Comparison of ENCODE assay signal across 8 cellular contexts in genomic region chr6:144151010-144151727, GRCh38. TPM values are rescaled to one million over a fixed set of nuclear protein-coding genes. Genes with fewer than 3 reads are reported as not detected.
DNase-seq lines count a peak whose midpoint lies in the region; ATAC-seq and TF ChIP-seq lines count a peak whose summit lies in the region.

No MANE protein-coding gene starts in this region.

- peaks cover 6% of the 10 kb centered on the region for H3K36me3 Mint-ChIP-seq in Calu3 (ENCODE audit: insufficient read depth, unreplicated experiment)
- H3K36me3 Mint-ChIP-seq in naive B cell, result no peaks in the 10 kb centered on the region
- H3K36me3 Mint-ChIP-seq in stimulated activated naive CD8-positive, alpha-beta T cell treated with anti-CD3 and anti-CD28 coated beads, Interleukin-15, Interleukin-2, amounts not matched to agents 100 ng/mL and 50 ng/mL, for 24 hours (ENCODE audit: low read depth), result peaks cover 45% of the 10 kb centered on the region

- DNase-seq in Calu3 (no peak), naive B cell (peak; percentile 28), DMS114 treated with DMSO at 0.1 percent for 48 hours (lab: John Stamatoyannopoulos, UW; ENCODE audit: unreplicated experiment) (no peak)
- DNase-seq in activated CD4-positive, alpha-beta T cell treated with anti-CD3 and anti-CD28 coated beads for 48 hours, result peak; percentile 64
- peak; percentile 31 to 48 (median 39) for DNase-seq in effector memory CD4-positive, alpha-beta T cell

- H3K4me3 Mint-ChIP-seq in Calu3 (ENCODE audit: low read depth, unreplicated experiment), result peak overlapping the region; percentile 90
- peak overlapping the region; percentile 86 to 99 (median 96) for H3K4me3 Mint-ChIP-seq in naive B cell
- peak overlapping the region; percentile 93 for H3K4me3 Mint-ChIP-seq in stimulated activated naive CD8-positive, alpha-beta T cell treated with anti-CD3 and anti-CD28 coated beads, Interleukin-15, Interleukin-2, amounts not matched to agents 100 ng/mL and 50 ng/mL, for 24 hours

- no peaks in the 10 kb centered on the region for H4K20me1 ChIP-seq in KMS-11 (ENCODE audit: insufficient read depth)

- H3K36me3 ChIP-seq in KMS-11 (ENCODE audit: insufficient read depth), result no peaks in the 10 kb centered on the region
- H3K36me3 ChIP-seq in effector memory CD4-positive, alpha-beta T cell (ENCODE audit: control insufficient read depth, insufficient read depth, low read length), result no peaks in the 10 kb centered on the region

- ATAC-seq in GM21529 (IDR thresholded peaks at IDR 0.05; ENCODE audit: unreplicated experiment), result peak; percentile 50
- peak; percentile 36 to 40 for ATAC-seq in naive B cell (ENCODE audit: low read depth in 2 of 2)

- BruUV-seq in Calu3 (replicated peaks; lab: Mats Ljungman, UMichigan), result no TSS peak

- H3K9me3 Mint-ChIP-seq in Calu3 (ENCODE audit: low read depth, unreplicated experiment) (no peaks in the 10 kb centered on the region), naive B cell (no peaks in the 10 kb centered on the region)
- no peaks in the 10 kb centered on the region for H3K9me3 Mint-ChIP-seq in stimulated activated naive CD8-positive, alpha-beta T cell treated with anti-CD3 and anti-CD28 coated beads, Interleukin-15, Interleukin-2, amounts not matched to agents 100 ng/mL and 50 ng/mL, for 24 hours

- peaks cover 19% of the 10 kb centered on the region for H3K79me2 ChIP-seq in KMS-11 (ENCODE audit: insufficient read depth, low read depth)

- H3K4me1 Mint-ChIP-seq in Calu3 (ENCODE audit: low read depth, unreplicated experiment), result peaks cover 7% of the 10 kb centered on the region
- peaks cover 15 to 31% (median 20%) of the 10 kb centered on the region in 3 donors for H3K4me1 Mint-ChIP-seq in naive B cell
- H3K4me1 Mint-ChIP-seq in stimulated activated naive CD8-positive, alpha-beta T cell treated with anti-CD3 and anti-CD28 coated beads, Interleukin-15, Interleukin-2, amounts not matched to agents 100 ng/mL and 50 ng/mL, for 24 hours (ENCODE audit: low read depth), result peaks cover 56% of the 10 kb centered on the region

- H3K4me2 ChIP-seq in KMS-11, result peak overlapping the region; percentile 79

- TF ChIP-seq CTCF in Calu3 (IDR thresholded peaks at IDR 0.05; ENCODE audit: unreplicated experiment) (no peak), KMS-11 (conservative IDR thresholded peaks at IDR 0.05; ENCODE audit: low read depth, low read length) (peak; percentile 42)

- peaks cover 27% of the 10 kb centered on the region for H3K27me3 Mint-ChIP-seq in Calu3 (ENCODE audit: unreplicated experiment)
- H3K27me3 Mint-ChIP-seq in naive B cell, result no peaks in the 10 kb centered on the region
- H3K27me3 Mint-ChIP-seq in stimulated activated naive CD8-positive, alpha-beta T cell treated with anti-CD3 and anti-CD28 coated beads, Interleukin-15, Interleukin-2, amounts not matched to agents 100 ng/mL and 50 ng/mL, for 24 hours, result no peaks in the 10 kb centered on the region

- no peaks in the 10 kb centered on the region for H3K27me3 ChIP-seq in KMS-11 (ENCODE audit: insufficient read depth, low read depth)
- H3K27me3 ChIP-seq in effector memory CD4-positive, alpha-beta T cell (replicated peaks; ENCODE audit: control insufficient read depth, insufficient read depth, low read length, poor library complexity, severe bottlenecking), result no peaks in the 10 kb centered on the region

- intact Hi-C loops in Calu3 (cut with micrococcal nuclease; ENCODE audit: unreplicated experiment), result no loop called here

- CTCF ChIA-PET in Calu3 (lab: Charles Lee), result no interaction called here

- H3K9me3 ChIP-seq in effector memory CD4-positive, alpha-beta T cell (ENCODE audit: control insufficient read depth, low read length), result no peaks in the 10 kb centered on the region

- no peak overlapping the region for H3K4me3 ChIP-seq in KMS-11 (IDR thresholded peaks at IDR 0.05; ENCODE audit: insufficient read depth, low read depth, low read length)
- peak overlapping the region; percentile 62 for H3K4me3 ChIP-seq in effector memory CD4-positive, alpha-beta T cell (ENCODE audit: insufficient read depth, low read depth, low read length, poor library complexity, severe bottlenecking)

- H3K27ac Mint-ChIP-seq in Calu3 (ENCODE audit: unreplicated experiment), result no peak overlapping the region
- H3K27ac Mint-ChIP-seq in naive B cell, result peak overlapping the region; percentile 60 to 93 (median 80)
- peak overlapping the region; percentile 96 for H3K27ac Mint-ChIP-seq in stimulated activated naive CD8-positive, alpha-beta T cell treated with anti-CD3 and anti-CD28 coated beads, Interleukin-15, Interleukin-2, amounts not matched to agents 100 ng/mL and 50 ng/mL, for 24 hours

- peak overlapping the region; percentile 54 for H3K9ac ChIP-seq in KMS-11

- peak overlapping the region; percentile 70 for H3K27ac ChIP-seq in KMS-11
- peak overlapping the region; percentile 54 for H3K27ac ChIP-seq in effector memory CD4-positive, alpha-beta T cell (ENCODE audit: insufficient read depth, low read length, poor library complexity, severe bottlenecking)

- H3K4me1 ChIP-seq in KMS-11 (ENCODE audit: low read depth, poor library complexity, severe bottlenecking), result peaks cover 46% of the 10 kb centered on the region
- H3K4me1 ChIP-seq in effector memory CD4-positive, alpha-beta T cell (ENCODE audit: control insufficient read depth, insufficient read depth, low read length, poor library complexity, severe bottlenecking), result no peaks in the 10 kb centered on the region

- peak overlapping the region; percentile 89 for H2AFZ ChIP-seq in KMS-11 (ENCODE audit: low read depth)

RNA-seq across cellular contexts. Expression of gene STX11, which starts 0.9 kb away (rescaled TPM):
- total RNA-seq in Calu3 (2022), result 0.24 TPM in 1 of 2 replicates, not detected in the other
- polyA plus RNA-seq in naive B cell (ENCODE audit: low read depth in 6 of 6), result 1 to 10 TPM in 5 of 6 donors, under 1 TPM in 1; 0.26 to 4.1 (median 2.8) TPM

RNA-seq across cellular contexts. Expression of gene SF3B5, which starts 55.8 kb away (rescaled TPM):
- 104 and 113 TPM in 2 replicates for total RNA-seq in Calu3 (2022)
- polyA plus RNA-seq in naive B cell (ENCODE audit: low read depth in 6 of 6), result 100 to 1,000 TPM; 314 to 420 (median 370) TPM

Comparison
In these comparisons a context has a peak if more than half of its experiments do, and no peak if none do; other contexts are left out.
1. DNase-seq: peak in activated CD4-positive, alpha-beta T cell treated with anti-CD3 and anti-CD28 coated beads for 48 hours (single experiment), effector memory CD4-positive, alpha-beta T cell (3 of 3) and naive B cell (single experiment); none in Calu3 (single experiment) and DMS114 treated with DMSO at 0.1 percent for 48 hours (single experiment).
2. Peak in every context shown above with its lines, with median percentiles within 50 percentile points of each other: H3K4me3 Mint-ChIP-seq.